Comparison of ENCODE assay signal across 1 cellular context in genomic region chr2:15636972-15637785, GRCh38.
TF ChIP-seq lines count a peak whose summit lies in the region.

No MANE protein-coding gene starts in this region.

TF ChIP-seq in GM23338, 12 proteins besides CTCF, POLR2A, EP300 and RAD21 (continued from another document):
- TF ChIP-seq, protein P1, sequence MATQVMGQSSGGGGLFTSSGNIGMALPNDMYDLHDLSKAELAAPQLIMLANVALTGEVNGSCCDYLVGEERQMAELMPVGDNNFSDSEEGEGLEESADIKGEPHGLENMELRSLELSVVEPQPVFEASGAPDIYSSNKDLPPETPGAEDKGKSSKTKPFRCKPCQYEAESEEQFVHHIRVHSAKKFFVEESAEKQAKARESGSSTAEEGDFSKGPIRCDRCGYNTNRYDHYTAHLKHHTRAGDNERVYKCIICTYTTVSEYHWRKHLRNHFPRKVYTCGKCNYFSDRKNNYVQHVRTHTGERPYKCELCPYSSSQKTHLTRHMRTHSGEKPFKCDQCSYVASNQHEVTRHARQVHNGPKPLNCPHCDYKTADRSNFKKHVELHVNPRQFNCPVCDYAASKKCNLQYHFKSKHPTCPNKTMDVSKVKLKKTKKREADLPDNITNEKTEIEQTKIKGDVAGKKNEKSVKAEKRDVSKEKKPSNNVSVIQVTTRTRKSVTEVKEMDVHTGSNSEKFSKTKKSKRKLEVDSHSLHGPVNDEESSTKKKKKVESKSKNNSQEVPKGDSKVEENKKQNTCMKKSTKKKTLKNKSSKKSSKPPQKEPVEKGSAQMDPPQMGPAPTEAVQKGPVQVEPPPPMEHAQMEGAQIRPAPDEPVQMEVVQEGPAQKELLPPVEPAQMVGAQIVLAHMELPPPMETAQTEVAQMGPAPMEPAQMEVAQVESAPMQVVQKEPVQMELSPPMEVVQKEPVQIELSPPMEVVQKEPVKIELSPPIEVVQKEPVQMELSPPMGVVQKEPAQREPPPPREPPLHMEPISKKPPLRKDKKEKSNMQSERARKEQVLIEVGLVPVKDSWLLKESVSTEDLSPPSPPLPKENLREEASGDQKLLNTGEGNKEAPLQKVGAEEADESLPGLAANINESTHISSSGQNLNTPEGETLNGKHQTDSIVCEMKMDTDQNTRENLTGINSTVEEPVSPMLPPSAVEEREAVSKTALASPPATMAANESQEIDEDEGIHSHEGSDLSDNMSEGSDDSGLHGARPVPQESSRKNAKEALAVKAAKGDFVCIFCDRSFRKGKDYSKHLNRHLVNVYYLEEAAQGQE (IDR thresholded peaks at IDR 0.05; ENCODE audit: unreplicated experiment): no peak
- TF ChIP-seq NANOG (IDR thresholded peaks at IDR 0.05; ENCODE audit: borderline replicate concordance) (no peak), EZH2 (IDR thresholded peaks at IDR 0.05; ENCODE audit: low read depth, unreplicated experiment) (no peak), STAT1 (IDR thresholded peaks at IDR 0.05; ENCODE audit: unreplicated experiment) (no peak), ZNF331 (CRISPR knock-in tag; IDR thresholded peaks at IDR 0.05; ENCODE audit: low read depth) (no peak), JUNB (IDR thresholded peaks at IDR 0.05; ENCODE audit: unreplicated experiment) (no peak)
